8 cellular contexts compared by ENCODE assay signal in genomic region chrX:54640103-54640428, GRCh38.
A peak's percentile ranks its signal among the peaks of the same experiment; 100 is the strongest.
DNase-seq lines count a peak whose midpoint lies in the region; ATAC-seq, FAIRE-seq and TF ChIP-seq lines count a peak whose summit lies in the region.

No MANE protein-coding gene starts in this region.

- peaks cover 0 to 4% of the 10 kb centered on the region in 2 donors for H3K27me3 Mint-ChIP-seq in CD8-positive, alpha-beta memory T cell

- H3K27ac Mint-ChIP-seq in CD8-positive, alpha-beta memory T cell = peak overlapping the region; percentile 98 to 100 (median 100)

- H3K9me3 Mint-ChIP-seq in CD8-positive, alpha-beta memory T cell = peaks cover 0 to 11% (median 4%) of the 10 kb centered on the region in 5 donors

- H3K79me2 ChIP-seq in PC-3 (ENCODE audit: low read length) (no peaks in the 10 kb centered on the region), endothelial cell of umbilical vein (ENCODE audit: control insufficient read depth, insufficient read depth, low read length) (no peaks in the 10 kb centered on the region)

- WGBS in ovary, 3 donors = 49 to 52% (median 49%) methylated on average over 4 of the region's 4 CpGs

- H3K4me3 ChIP-seq in CD8-positive, alpha-beta memory T cell (ENCODE audit: low read length) = peak overlapping the region; percentile 81
- peak overlapping the region; percentile 77; the same call in 1 of the 2 replicates for H3K4me3 ChIP-seq in PC-3 (ENCODE audit: low read length)
- peak overlapping the region in 2 of 3 experiments; percentile 12 to 26 for H3K4me3 ChIP-seq in endothelial cell of umbilical vein (replicated peaks in 1 of 3; ENCODE audit: insufficient read depth in 1 of 3, low read depth in 1 of 3, low read length in 3 of 3)
- H3K4me3 ChIP-seq in ovary = peak overlapping the region; percentile 36

- FAIRE-seq in endothelial cell of umbilical vein (lab: Jason Lieb, UNC) (no peak), H54 (lab: Jason Lieb, UNC) (no peak)

- H3K27me3 ChIP-seq in CD8-positive, alpha-beta memory T cell (ENCODE audit: insufficient read depth, low read length, poor library complexity, severe bottlenecking) = no peaks in the 10 kb centered on the region
- no peaks in the 10 kb centered on the region for H3K27me3 ChIP-seq in PC-3 (ENCODE audit: low read length)
- H3K27me3 ChIP-seq in endothelial cell of umbilical vein (ENCODE audit: control insufficient read depth in 2 of 2, insufficient read depth in 2 of 2, low read length in 2 of 2) = no peaks in the 10 kb centered on the region
- no peaks in the 10 kb centered on the region for H3K27me3 ChIP-seq in ovary

- peaks cover 9 to 20% (median 15%) of the 10 kb centered on the region in 3 donors for H3K4me1 Mint-ChIP-seq in CD8-positive, alpha-beta memory T cell

- no peaks in the 10 kb centered on the region for H3K36me3 ChIP-seq in CD8-positive, alpha-beta memory T cell (ENCODE audit: insufficient read depth, low read length)
- H3K36me3 ChIP-seq in PC-3 (ENCODE audit: low read depth, low read length) (no peaks in the 10 kb centered on the region), endothelial cell of umbilical vein (ENCODE audit: control insufficient read depth in 2 of 2, extremely low read depth in 1 of 2, insufficient read depth in 2 of 2, low read length in 2 of 2) (no peaks in the 10 kb centered on the region), ovary (no peaks in the 10 kb centered on the region)

- no peak for ATAC-seq in PC-3
- no peak for ATAC-seq in HG03521 (IDR thresholded peaks at IDR 0.05; ENCODE audit: unreplicated experiment)

- H4K20me1 ChIP-seq in PC-3 (ENCODE audit: low read length) = no peaks in the 10 kb centered on the region
- no peaks in the 10 kb centered on the region for H4K20me1 ChIP-seq in endothelial cell of umbilical vein (replicated peaks; ENCODE audit: control insufficient read depth, extremely low read depth, insufficient read depth, low read length)

- peak overlapping the region; percentile 98 for H3K27ac ChIP-seq in CD8-positive, alpha-beta memory T cell (ENCODE audit: low read depth, low read length)
- H3K27ac ChIP-seq in PC-3 (ENCODE audit: low read length) = no peak overlapping the region; the same call in 1 of the 2 replicates
- peak overlapping the region; percentile 62 for H3K27ac ChIP-seq in endothelial cell of umbilical vein (ENCODE audit: insufficient read depth, low read depth, low read length)
- H3K27ac ChIP-seq in ovary = peak overlapping the region; percentile 27 to 85

- no peaks in the 10 kb centered on the region for H3K9me3 ChIP-seq in CD8-positive, alpha-beta memory T cell (ENCODE audit: low read length)
- no peaks in the 10 kb centered on the region for H3K9me3 ChIP-seq in PC-3 (ENCODE audit: low read length)
- no peaks in the 10 kb centered on the region for H3K9me3 ChIP-seq in endothelial cell of umbilical vein (replicated peaks; ENCODE audit: control insufficient read depth, insufficient read depth, low read length)
- H3K9me3 ChIP-seq in ovary = no peaks in the 10 kb centered on the region

- dilution Hi-C loops in endothelial cell of umbilical vein (cut with MboI; ENCODE audit: extremely low pct_ligation_motif_present, low sequenced_read_pairs) = no loop called here

- H3K9ac ChIP-seq in PC-3 (ENCODE audit: low read length) (peak overlapping the region; percentile 80), endothelial cell of umbilical vein (replicated peaks; ENCODE audit: extremely low read depth, insufficient read depth, low read length) (peak overlapping the region; percentile 98)

- no peaks in the 10 kb centered on the region for H3F3A ChIP-seq in PC-3 (ENCODE audit: low read length, unreplicated experiment)

- no peak for TF ChIP-seq EP300 in ovary (IDR thresholded peaks at IDR 0.05)

- POLR2A ChIA-PET in CD8-positive, alpha-beta memory T cell (lab: Charles Lee) = interaction anchor here (1.1 to 1.8 kb wide), 11 partner anchors 10 to 1217 kb away, joined by 3 to 33 read pairs (median 7); partner anchors contain the start of genes APEX2, FAM120C, GNL3L and PHF8
- POLR2A ChIA-PET in PC-3 (lab: Charles Lee; ENCODE audit: unreplicated experiment) (interaction anchor here (0.6 to 1.6 kb wide), 2 partner anchors 169 to 421 kb away, joined by 3 to 6 read pairs; no protein-coding TSS in a partner anchor), endothelial cell of umbilical vein (lab: Charles Lee) (interaction anchor here (0.6 to 1.6 kb wide), 3 partner anchors 169 to 367 kb away, joined by 3 to 15 read pairs (median 3); partner anchors contain the start of gene APEX2)

- no peak for DNase-seq in CD8-positive, alpha-beta memory T cell
- DNase-seq in PC-3 = no peak
- no peak for DNase-seq in endothelial cell of umbilical vein (ENCODE audit: low read depth, low spot score)
- DNase-seq in ovary = no peak
- no peak for DNase-seq in H54 (ENCODE audit: insufficient read length, low spot score)
- DNase-seq in posterior vena cava (ENCODE audit: low spot score) = no peak
- DNase-seq in NCI-H1417 (lab: John Stamatoyannopoulos, UW) = no peak

- H3K4me2 ChIP-seq in PC-3 (ENCODE audit: low read length) (peak overlapping the region; percentile 79), endothelial cell of umbilical vein (ENCODE audit: insufficient read depth, low read length) (peak overlapping the region; percentile 65)

- peaks cover 7% of the 10 kb centered on the region for H3K4me1 ChIP-seq in CD8-positive, alpha-beta memory T cell (ENCODE audit: insufficient read depth, low read length)
- H3K4me1 ChIP-seq in PC-3 (ENCODE audit: insufficient read depth, low read length) (peaks cover 5% of the 10 kb centered on the region), endothelial cell of umbilical vein (ENCODE audit: control insufficient read depth, extremely low read depth, insufficient read depth, low read length) (peaks cover 6% of the 10 kb centered on the region), ovary (ENCODE audit: insufficient read depth) (no peaks in the 10 kb centered on the region)

- peaks cover 0 to 6% (median 2%) of the 10 kb centered on the region in 3 donors for H3K36me3 Mint-ChIP-seq in CD8-positive, alpha-beta memory T cell

- H2AFZ ChIP-seq in PC-3 (ENCODE audit: low read length) = peak overlapping the region; percentile 95
- H2AFZ ChIP-seq in endothelial cell of umbilical vein (ENCODE audit: low read depth, low read length) = peak overlapping the region; percentile 31

- no peaks in the 10 kb centered on the region for H3K9me1 ChIP-seq in endothelial cell of umbilical vein (replicated peaks; ENCODE audit: control insufficient read depth, extremely low read depth, insufficient read depth, low read length)

- intact Hi-C loops in PC-3 (cut with micrococcal nuclease) (loop anchor here (10.0 kb wide), 1 partner anchor 415 kb away; no protein-coding TSS in a partner anchor), endothelial cell of umbilical vein (cut with micrococcal nuclease) (no loop called here), ovary (cut with DNase I) (no loop called here), posterior vena cava (cut with DNase I) (no loop called here)

- TF ChIP-seq POLR2A in endothelial cell of umbilical vein (IDR thresholded peaks at IDR 0.05; ENCODE audit: low read depth, low read length) = no peak
- TF ChIP-seq POLR2A in ovary (IDR thresholded peaks at IDR 0.05) = no peak
- TF ChIP-seq POLR2A in H54 (IDR thresholded peaks at IDR 0.05; ENCODE audit: low read depth, low read length) = no peak

- BruUV-seq in PC-3 (replicated peaks; lab: Mats Ljungman, UMichigan) = no TSS peak
- no TSS peak for BruUV-seq in endothelial cell of umbilical vein (replicated peaks; lab: Mats Ljungman, UMichigan)

- no peaks in the 10 kb centered on the region for H3K9me2 ChIP-seq in PC-3 (replicated peaks; ENCODE audit: low read length)

- peak overlapping the region; percentile 93 to 98 (median 97) for H3K4me3 Mint-ChIP-seq in CD8-positive, alpha-beta memory T cell

- TF ChIP-seq CTCF in PC-3 (conservative IDR thresholded peaks at IDR 0.05; ENCODE audit: low read depth, low read length) = peak; percentile 2; the same call in 1 of the 2 replicates
- TF ChIP-seq CTCF in endothelial cell of umbilical vein (IDR thresholded peaks at IDR 0.05; ENCODE audit: extremely low read depth in 1 of 2, insufficient read depth in 1 of 2, low read depth in 1 of 2, low read length in 2 of 2) = no peak
- TF ChIP-seq CTCF in ovary (IDR thresholded peaks at IDR 0.05) = no peak

- CTCF ChIA-PET in CD8-positive, alpha-beta memory T cell (lab: Charles Lee) = interaction anchor here (1.0 to 2.2 kb wide), 6 partner anchors 110 to 597 kb away, joined by 3 to 10 read pairs (median 4); partner anchors contain the start of genes GNL3L and MAGED2
- CTCF ChIA-PET in PC-3 (lab: Charles Lee) (interaction anchor here (0.6 to 1.3 kb wide), 2 partner anchors 147 to 383 kb away, joined by 3 to 6 read pairs; no protein-coding TSS in a partner anchor), endothelial cell of umbilical vein (lab: Charles Lee) (interaction anchor here (0.7 to 2.1 kb wide), 10 partner anchors 10 to 1609 kb away, joined by 3 to 11 read pairs (median 3); partner anchors contain the start of gene APEX2)

TF ChIP-seq in endothelial cell of umbilical vein, 7 proteins besides CTCF, POLR2A, EP300 and RAD21:
- TF ChIP-seq FOS (IDR thresholded peaks at IDR 0.05; ENCODE audit: borderline replicate concordance, insufficient read depth, low read length) (no peak), MAX (IDR thresholded peaks at IDR 0.05; ENCODE audit: insufficient read depth, insufficient read length) (no peak), JUN (IDR thresholded peaks at IDR 0.05; ENCODE audit: borderline replicate concordance, insufficient read depth, insufficient read length, low read depth) (no peak), GATA2 (IDR thresholded peaks at IDR 0.05; ENCODE audit: insufficient read depth, insufficient read length, low read depth, low read length) (no peak), MYC (IDR thresholded peaks at IDR 0.05; ENCODE audit: low read depth, low read length) (no peak), EZH2 (IDR thresholded peaks at IDR 0.05; ENCODE audit: borderline replicate concordance, low read depth, low read length, severe bottlenecking) (no peak), POLR2AphosphoS5 (IDR thresholded peaks at IDR 0.05; ENCODE audit: insufficient read depth, low read depth, low read length) (no peak)

Comparison
In these comparisons a context has a peak if more than half of its experiments do, and no peak if none do; other contexts are left out.
1. H3K4me3 ChIP-seq: peak in every context shown above with its lines; median percentile 81 in CD8-positive, alpha-beta memory T cell; 77 in PC-3; 36 in ovary; 19 in endothelial cell of umbilical vein.